9 cellular contexts compared by ENCODE assay signal in genomic region chr16:4936991-4937781, GRCh38. TPM values are rescaled to one million over a fixed set of nuclear protein-coding genes. Genes with fewer than 3 reads are reported as not detected.
DNase-seq lines count a peak whose midpoint lies in the region; ATAC-seq and TF ChIP-seq lines count a peak whose summit lies in the region.
"Had no signal": no experiment of that assay in that cellular context is flagged by ENCODE, and none has a peak within 500 bp of the region (broad histone marks: within the 10 kb centered on the region; RNA-seq: fewer than 3 reads in every experiment).

TSS of gene PPL (minus strand) at chr16:4937148. CDS start at chr16:4937045, 103 bp downstream.

- TF ChIP-seq POLR2A in thyroid gland (IDR thresholded peaks at IDR 0.05), result peak; percentile 81 to 91

- no peaks in the 10 kb centered on the region for H3K9me3 ChIP-seq in lower lobe of right lung
- no peaks in the 10 kb centered on the region for H3K9me3 ChIP-seq in thyroid gland
- H3K9me3 ChIP-seq: BLaER1 treated with 17β-estradiol and CSF1 and Interleukin-3, amounts not matched to agents 10 nM and 100 nM had no signal

- intact Hi-C loops in lower lobe of right lung (cut with DNase I), result no loop called here
- intact Hi-C loops in thyroid gland (cut with DNase I), result loop anchor here (5.0 kb wide), 1 partner anchor 55 kb away; no protein-coding TSS in a partner anchor

- H3K4me3 ChIP-seq in coronary artery, result peak within 1 kb of the TSS; percentile 73
- peak within 1 kb of the TSS; percentile 71 for H3K4me3 ChIP-seq in lower lobe of right lung
- H3K4me3 ChIP-seq in thyroid gland (replicated peaks in 1 of 3), result peak within 1 kb of the TSS; percentile 68 to 86 (median 83)
- H3K4me3 ChIP-seq: BLaER1 treated with 17β-estradiol and CSF1 and Interleukin-3, amounts not matched to agents 10 nM and 100 nM had no signal

- DNase-seq in NCI-H82 (lab: John Stamatoyannopoulos, UW) (peak; percentile 60), NCI-H82 treated with DMSO at 0.1 percent for 48 hours (lab: John Stamatoyannopoulos, UW; ENCODE audit: unreplicated experiment) (no peak), NCI-H345 (lab: John Stamatoyannopoulos, UW) (peak; percentile 93), coronary artery (ENCODE audit: low spot score) (no peak), lower lobe of right lung (peak; percentile 94), thyroid gland (peak; percentile 98 to 99), SK-N-DZ (ENCODE audit: low spot score) (no peak), midbrain (lab: John Stamatoyannopoulos, UW) (no peak)

- H3K27ac ChIP-seq in coronary artery (peak within 1 kb of the TSS; percentile 22 to 61), lower lobe of right lung (peak within 1 kb of the TSS; percentile 83), thyroid gland (peak within 1 kb of the TSS; percentile 73 to 94 (median 84))
- H3K27ac ChIP-seq: BLaER1 treated with 17β-estradiol and CSF1 and Interleukin-3, amounts not matched to agents 10 nM and 100 nM had no signal

- H3K36me3 ChIP-seq in lower lobe of right lung (no peaks in the 10 kb centered on the region), thyroid gland (no peaks in the 10 kb centered on the region)
- H3K36me3 ChIP-seq: BLaER1 treated with 17β-estradiol and CSF1 and Interleukin-3, amounts not matched to agents 10 nM and 100 nM had no signal

- WGBS in thyroid gland, 2 donors, result 26 to 70% methylated on average over 6 to 29 of the region's 76 CpGs

- peaks cover 22% of the 10 kb centered on the region for H3K27me3 ChIP-seq in lower lobe of right lung (ENCODE audit: low read depth)
- H3K27me3 ChIP-seq in thyroid gland, result no peaks in the 10 kb centered on the region

- H3K4me1 ChIP-seq in lower lobe of right lung (peaks cover 25% of the 10 kb centered on the region), thyroid gland (peaks cover 31 to 32% of the 10 kb centered on the region in 2 donors)
- H3K4me1 ChIP-seq: BLaER1 treated with 17β-estradiol and CSF1 and Interleukin-3, amounts not matched to agents 10 nM and 100 nM had no signal

- no peak for TF ChIP-seq CTCF in coronary artery (IDR thresholded peaks at IDR 0.05)
- TF ChIP-seq CTCF in lower lobe of right lung (IDR thresholded peaks at IDR 0.05), result no peak
- no peak for TF ChIP-seq CTCF in thyroid gland (IDR thresholded peaks at IDR 0.05)

- peak; percentile 86 to 90 for ATAC-seq in lower lobe of right lung

RNA-seq across cellular contexts. Expression of gene PPL, which starts in this region (rescaled TPM):
- total RNA-seq in lower lobe of right lung, result 60.5 TPM
- 10 to 100 TPM; 55.5 to 84.9 (median 72.0) TPM for total RNA-seq in thyroid gland
- polyA plus RNA-seq in SK-N-DZ (2014; cell fraction: cytosol; rRNA removed), result 2.4 and 3.4 TPM in 2 replicates
- polyA plus RNA-seq in SK-N-DZ (2014; cell fraction: nucleus; rRNA removed), result 3.6 and 8.8 TPM in 2 replicates

Comparison
In these comparisons a context has a peak if more than half of its experiments do, and no peak if none do; other contexts are left out.
1. DNase-seq: peak in NCI-H82 (single experiment), NCI-H345 (single experiment), lower lobe of right lung (single experiment) and thyroid gland (2 of 2); none in NCI-H82 treated with DMSO at 0.1 percent for 48 hours (single experiment), coronary artery (single experiment), SK-N-DZ (single experiment) and midbrain (single experiment).
2. Peak in every context shown above with its lines, with median percentiles within 50 percentile points of each other: H3K27ac ChIP-seq and H3K4me3 ChIP-seq.